ENCODE assay signal across 9 cellular contexts in genomic region chr10:14349081-14349480, GRCh38.
"Had no signal": no experiment of that assay in that cellular context is flagged by ENCODE, and none has a peak within 500 bp of the region (broad histone marks: within the 10 kb centered on the region; RNA-seq: fewer than 3 reads in every experiment).

No MANE protein-coding gene starts in this region.

- H3K27me3 ChIP-seq: breast epithelium, testis, uterus had no signal

- H3K36me3 ChIP-seq: breast epithelium, uterus had no signal

- H3K27ac ChIP-seq: breast epithelium, testis, uterus had no signal

- H3K4me1 ChIP-seq: breast epithelium, testis, uterus had no signal

- H3K4me3 ChIP-seq: breast epithelium, testis, uterus had no signal

- H3K9me3 ChIP-seq: breast epithelium, testis, uterus had no signal

- DNase-seq: activated CD4-positive, alpha-beta T cell treated with anti-CD3 and anti-CD28 coated beads, Interleukin-2, amount 50 U/mL, for 1 hour; activated naive CD4-positive, alpha-beta T cell treated with anti-CD3 and anti-CD28 coated beads, Interleukin-2, amount 50 U/mL, for 16 hours; endodermal cell; glutamatergic neuron; stimulated activated CD4-positive, alpha-beta T cell treated with anti-CD3 and anti-CD28 coated beads, Interleukin-2, amount 100 ng/mL, for 48 hours; stimulated activated naive CD4-positive, alpha-beta T cell treated with Interleukin-2 at 50 U/mL for 16 hours; testis; uterus had no signal
